21 cellular contexts compared by ENCODE assay signal in genomic region chr2:160649698-160650097, GRCh38.
A peak's percentile ranks its signal among the peaks of the same experiment; 100 is the strongest.
DNase-seq lines count a peak whose midpoint lies in the region; ATAC-seq, FAIRE-seq and TF ChIP-seq lines count a peak whose summit lies in the region.
"Had no signal": no experiment of that assay in that cellular context is flagged by ENCODE, and none has a peak within 500 bp of the region (broad histone marks: within the 10 kb centered on the region; RNA-seq: fewer than 3 reads in every experiment).

No MANE protein-coding gene starts in this region.

- peaks cover 0 to 3% (median 3%) of the 10 kb centered on the region in 7 donors for H3K9me3 Mint-ChIP-seq in CD14-positive monocyte
- H3K9me3 Mint-ChIP-seq: GM23338, HFFc6 had no signal

- peak overlapping the region; percentile 29 for H3K4me2 ChIP-seq in PC-9
- H3K4me2 ChIP-seq: GM23338, KMS-11 had no signal

- intact Hi-C loops in CD14-positive monocyte (cut with micrococcal nuclease): loop anchor here (5.0 to 10.0 kb wide), 4 partner anchors 53 to 82 kb away; no protein-coding TSS in a partner anchor
- intact Hi-C loops in PC-9 (cut with micrococcal nuclease; ENCODE audit: unreplicated experiment): loop anchor here (2.0 to 5.0 kb wide), 5 partner anchors 67 to 379 kb away; partner anchors contain the start of gene RBMS1
- intact Hi-C loops in kidney (cut with DNase I): no loop called here
- intact Hi-C loops in posterior vena cava (cut with DNase I): no loop called here

- TF ChIP-seq CTCF in CD14-positive monocyte (IDR thresholded peaks at IDR 0.05) (no peak), PC-9 (conservative IDR thresholded peaks at IDR 0.05) (no peak), kidney (IDR thresholded peaks at IDR 0.05; ENCODE audit: borderline replicate concordance, extremely low read depth, insufficient read depth) (no peak)

- H3K4me1 ChIP-seq in PC-9 (replicated peaks; ENCODE audit: insufficient read depth) (peaks cover 51% of the 10 kb centered on the region), kidney (ENCODE audit: control insufficient read depth in 1 of 2, insufficient read depth in 1 of 2, low read depth in 1 of 2, low read length in 2 of 2) (peaks cover 5 to 6% of the 10 kb centered on the region in 2 donors)

- H2AFZ ChIP-seq in PC-9: no peak overlapping the region

- H3K36me3 ChIP-seq in PC-9 (ENCODE audit: low read depth) (no peaks in the 10 kb centered on the region), kidney (ENCODE audit: control insufficient read depth in 1 of 2, insufficient read depth in 2 of 2, low read length in 2 of 2) (no peaks in the 10 kb centered on the region)
- H3K36me3 ChIP-seq: HAP-1 had no signal

- H3K9me3 ChIP-seq in PC-9 (ENCODE audit: insufficient read depth, low read depth) (no peaks in the 10 kb centered on the region), kidney (ENCODE audit: control insufficient read depth in 1 of 2, low read length in 2 of 2) (no peaks in the 10 kb centered on the region)
- H3K9me3 ChIP-seq: HAP-1 had no signal

- no peak for FAIRE-seq in kidney (lab: Jason Lieb, UNC)
- FAIRE-seq: D721Med had no signal

- no peaks in the 10 kb centered on the region for H4K20me1 ChIP-seq in PC-9 (ENCODE audit: insufficient read depth)

- no peaks in the 10 kb centered on the region for H3K79me2 ChIP-seq in PC-9 (ENCODE audit: low read depth)

- ATAC-seq in GM19351 (IDR thresholded peaks at IDR 0.05; ENCODE audit: unreplicated experiment): no peak

- H3K27me3 ChIP-seq in PC-9 (ENCODE audit: insufficient read depth, low read depth): no peaks in the 10 kb centered on the region

- H3K4me1 Mint-ChIP-seq in CD14-positive monocyte: peaks cover 39% of the 10 kb centered on the region

- POLR2A ChIA-PET in PC-9 (lab: Charles Lee; ENCODE audit: unreplicated experiment): interaction anchor here (0.9 kb wide), 1 partner anchor 17 kb away, joined by 5 read pairs; no protein-coding TSS in a partner anchor

- no peaks in the 10 kb centered on the region for H3K9me2 ChIP-seq in PC-9 (ENCODE audit: insufficient read depth)

- H3K27ac Mint-ChIP-seq in CD14-positive monocyte: peak overlapping the region in 5 of 7 donors; percentile 36 to 93 (median 42)
- H3K27ac Mint-ChIP-seq: CD4-positive, CD25-positive, alpha-beta regulatory T cell; GM23338; HFFc6; IgD-negative memory B cell had no signal

- H3K36me3 Mint-ChIP-seq in CD14-positive monocyte: peaks cover 0 to 2% of the 10 kb centered on the region in 2 donors
- H3K36me3 Mint-ChIP-seq: CD4-positive, CD25-positive, alpha-beta regulatory T cell; IgD-negative memory B cell had no signal

- peaks cover 0 to 4% (median 0%) of the 10 kb centered on the region in 3 donors for H3K27me3 Mint-ChIP-seq in CD14-positive monocyte (ENCODE audit: low read depth in 3 of 3)

- H3K27ac ChIP-seq in PC-9: peak overlapping the region; percentile 50
- H3K27ac ChIP-seq in kidney (ENCODE audit: low read depth in 2 of 2, low read length in 2 of 2): no peak overlapping the region
- H3K27ac ChIP-seq: KMS-11 had no signal

- H3K4me3 ChIP-seq in PC-9 (no peak overlapping the region), kidney (ENCODE audit: low read length in 2 of 2) (no peak overlapping the region)
- H3K4me3 ChIP-seq: GM23338, HAP-1, SK-N-MC had no signal

- no peak overlapping the region for H3K9ac ChIP-seq in kidney (ENCODE audit: low read length in 2 of 2)
- H3K9ac ChIP-seq: KMS-11 had no signal

- H3K4me3 Mint-ChIP-seq in CD14-positive monocyte: no peak overlapping the region
- H3K4me3 Mint-ChIP-seq: CD4-positive, CD25-positive, alpha-beta regulatory T cell; GM23338; HFFc6; IgD-negative memory B cell had no signal

- H3F3A ChIP-seq in PC-9 (ENCODE audit: insufficient read depth, low read depth): peaks cover 23% of the 10 kb centered on the region

- CTCF ChIA-PET in PC-9 (lab: Charles Lee): no interaction called here

- no peak for DNase-seq in CD14-positive monocyte (ENCODE audit: low spot score)
- DNase-seq in PC-9: no peak
- DNase-seq in kidney: peak; percentile 58
- DNase-seq in posterior vena cava (ENCODE audit: low spot score): peak; percentile 79
- DNase-seq in ecto neural progenitor cell (ENCODE audit: low spot score): no peak
- DNase-seq in cerebellar cortex (ENCODE audit: low spot score): no peak
- DNase-seq: CD4-positive, CD25-positive, alpha-beta regulatory T cell; HFFc6; MM.1S; NCI-H2029; NCI-H446; NCI-H524 treated with DMSO at 0.1 percent for 48 hours; NCI-H774; SIG-M5 had no signal

- no TSS peak for BruUV-seq in PC-9 (replicated peaks; lab: Mats Ljungman, UMichigan)

Comparison
In these comparisons a context has a peak if more than half of its experiments do, and no peak if none do; other contexts are left out.
1. DNase-seq: peak in kidney (single experiment) and posterior vena cava (single experiment); none in CD14-positive monocyte (single experiment), PC-9 (0 of 2), ecto neural progenitor cell (single experiment) and cerebellar cortex (single experiment).
2. intact Hi-C loops: an anchor here in CD14-positive monocyte (5.0 to 10.0 kb wide) and PC-9 (2.0 to 5.0 kb wide); none called in kidney and posterior vena cava.